In genomic region chr7:70376561-70377031, GRCh38 we compare ENCODE assay signal across 22 cellular contexts.
DNase-seq lines count a peak whose midpoint lies in the region; ATAC-seq, FAIRE-seq and TF ChIP-seq lines count a peak whose summit lies in the region.
"Had no signal": no experiment of that assay in that cellular context is flagged by ENCODE, and none has a peak within 500 bp of the region (broad histone marks: within the 10 kb centered on the region; RNA-seq: fewer than 3 reads in every experiment).

No MANE protein-coding gene starts in this region.

- TF ChIP-seq POLR2A in GM12891 (IDR thresholded peaks at IDR 0.05; ENCODE audit: low read depth, low read length), result no peak

- no peaks in the 10 kb centered on the region for H3K36me3 ChIP-seq in HEK293 (ENCODE audit: control insufficient read depth in 2 of 2, insufficient read depth in 1 of 2, low read length in 2 of 2)
- no peaks in the 10 kb centered on the region for H3K36me3 ChIP-seq in pancreas
- H3K36me3 ChIP-seq: cardiac muscle cell had no signal

- no peak overlapping the region for H3K4me3 ChIP-seq in HEK293 (ENCODE audit: low read depth, low read length)
- H3K4me3 ChIP-seq in pancreas, result no peak overlapping the region
- H3K4me3 ChIP-seq: cardiac muscle cell, GM23248 had no signal

- no peak for ATAC-seq in pancreas
- no peak for ATAC-seq in GM18861 (IDR thresholded peaks at IDR 0.05; ENCODE audit: unreplicated experiment)
- ATAC-seq: activated T-cell treated with anti-CD3 and anti-CD28 coated beads, Interleukin-2, amount 50 U/mL, for 72 hours; stimulated activated naive CD8-positive, alpha-beta T cell treated with anti-CD3 and anti-CD28 coated beads, Interleukin-15, Interleukin-2, amounts not matched to agents 100 U/mL and 50 U/mL, for 24 hours had no signal

- H3K4me1 ChIP-seq in HEK293 (ENCODE audit: control insufficient read depth, insufficient read depth, low read length), result peaks cover 2% of the 10 kb centered on the region; the same call in 1 of the 2 replicates
- no peaks in the 10 kb centered on the region for H3K4me1 ChIP-seq in pancreas

- H3K27ac ChIP-seq in HEK293 (ENCODE audit: extremely low read depth, low read depth, low read length), result no peak overlapping the region
- no peak overlapping the region for H3K27ac ChIP-seq in pancreas
- H3K27ac ChIP-seq: cardiac muscle cell, GM23248 had no signal

- FAIRE-seq in GM12891 (lab: Jason Lieb, UNC) (no peak), pancreas (lab: Jason Lieb, UNC) (no peak)
- FAIRE-seq: GM19239 had no signal

- H3K36me3 Mint-ChIP-seq in glutamatergic neuron (ENCODE audit: unreplicated experiment), result no peaks in the 10 kb centered on the region
- H3K36me3 Mint-ChIP-seq: activated naive CD4-positive, alpha-beta T cell treated with anti-CD3 and anti-CD28 coated beads, Interleukin-2, amount 10 ng/mL, durations not matched to agents 7 days and 5 days; CD14-positive monocyte had no signal

- DNase-seq in NCI-H1930 (lab: John Stamatoyannopoulos, UW) (peak; percentile 98 to 100), NCI-H82 treated with DMSO at 0.1 percent for 48 hours (lab: John Stamatoyannopoulos, UW; ENCODE audit: unreplicated experiment) (peak; percentile 7), glutamatergic neuron (peak; percentile 64), KG1 (lab: John Stamatoyannopoulos, UW) (no peak), GM12891 (ENCODE audit: insufficient read length, low spot score) (no peak), pancreas (no peak)
- DNase-seq: activated CD4-positive, alpha-beta T cell treated with anti-CD3 and anti-CD28 coated beads for 48 hours; activated naive CD4-positive, alpha-beta T cell treated with anti-CD3 and anti-CD28 coated beads, Interleukin-2, amount 10 ng/mL, durations not matched to agents 7 days and 5 days; activated T-cell treated with anti-CD3 and anti-CD28 coated beads, Interleukin-2, amount 50 U/mL, for 72 hours; DMS53; GF-D8; GM23248; NCI-H1694 treated with DMSO at 0.1 percent for 48 hours; NCI-H524 treated with DMSO at 0.1 percent for 48 hours; stimulated activated CD4-positive, alpha-beta T cell treated with anti-CD3 and anti-CD28 coated beads, Interleukin-4, amount 100 ng/mL, for 4 hours; stimulated activated naive CD8-positive, alpha-beta T cell treated with anti-CD3 and anti-CD28 coated beads, Interleukin-15, Interleukin-2, amounts not matched to agents 100 U/mL and 50 U/mL, for 24 hours; SW 1271 had no signal

- POLR2A ChIA-PET in HEK293 (lab: Yijun Ruan, JAX), result no interaction called here

- H3K27me3 ChIP-seq in pancreas, result no peaks in the 10 kb centered on the region
- H3K27me3 ChIP-seq: cardiac muscle cell had no signal

- CTCF ChIA-PET in HEK293 (lab: Yijun Ruan, JAX), result no interaction called here

- intact Hi-C loops in pancreas (cut with DNase I), result no loop called here

- H3K4me1 Mint-ChIP-seq in glutamatergic neuron (ENCODE audit: low read depth, unreplicated experiment), result peaks cover 60% of the 10 kb centered on the region
- H3K4me1 Mint-ChIP-seq: activated naive CD4-positive, alpha-beta T cell treated with anti-CD3 and anti-CD28 coated beads, Interleukin-2, amount 10 ng/mL, durations not matched to agents 7 days and 5 days; CD14-positive monocyte had no signal

- H3K27ac Mint-ChIP-seq in glutamatergic neuron (ENCODE audit: unreplicated experiment), result peak overlapping the region; percentile 94
- H3K27ac Mint-ChIP-seq: activated naive CD4-positive, alpha-beta T cell treated with anti-CD3 and anti-CD28 coated beads, Interleukin-2, amount 10 ng/mL, durations not matched to agents 7 days and 5 days; activated T-cell treated with anti-CD3 and anti-CD28 coated beads, Interleukin-2, amount 50 U/mL, for 72 hours; CD14-positive monocyte had no signal

- TF ChIP-seq CTCF in HEK293 (tag by site-specific recombination; IDR thresholded peaks at IDR 0.05) (no peak), glutamatergic neuron (IDR thresholded peaks at IDR 0.05; ENCODE audit: partially characterized antibody, unreplicated experiment) (no peak), pancreas (IDR thresholded peaks at IDR 0.05) (no peak)

- H3K9me3 ChIP-seq in HEK293 (ENCODE audit: control insufficient read depth, insufficient read depth, low read depth, low read length) (no peaks in the 10 kb centered on the region), pancreas (no peaks in the 10 kb centered on the region)

- H3K27me3 Mint-ChIP-seq in glutamatergic neuron (ENCODE audit: unreplicated experiment), result peaks cover 4% of the 10 kb centered on the region
- H3K27me3 Mint-ChIP-seq: activated naive CD4-positive, alpha-beta T cell treated with anti-CD3 and anti-CD28 coated beads, Interleukin-2, amount 10 ng/mL, durations not matched to agents 7 days and 5 days had no signal

- peak overlapping the region; percentile 39 for H3K4me3 Mint-ChIP-seq in glutamatergic neuron (ENCODE audit: unreplicated experiment)
- H3K4me3 Mint-ChIP-seq: activated naive CD4-positive, alpha-beta T cell treated with anti-CD3 and anti-CD28 coated beads, Interleukin-2, amount 10 ng/mL, durations not matched to agents 7 days and 5 days; activated T-cell treated with anti-CD3 and anti-CD28 coated beads, Interleukin-2, amount 50 U/mL, for 72 hours; CD14-positive monocyte had no signal

- peaks cover 13% of the 10 kb centered on the region for H3K9me3 Mint-ChIP-seq in glutamatergic neuron (ENCODE audit: unreplicated experiment)
- H3K9me3 Mint-ChIP-seq: activated naive CD4-positive, alpha-beta T cell treated with anti-CD3 and anti-CD28 coated beads, Interleukin-2, amount 10 ng/mL, durations not matched to agents 7 days and 5 days; activated T-cell treated with anti-CD3 and anti-CD28 coated beads, Interleukin-2, amount 50 U/mL, for 72 hours had no signal

- 63 to 79% methylated on average over 4 of the region's 4 CpGs for WGBS in pancreas, 2 donors

TF ChIP-seq in HEK293, 187 proteins besides CTCF, POLR2A, EP300 and RAD21 (continues in another document):
- no peak for TF ChIP-seq GLI4 (tag by site-specific recombination; IDR thresholded peaks at IDR 0.05)
- TF ChIP-seq BCL6B (tag by site-specific recombination; IDR thresholded peaks at IDR 0.05), result 0 out of 2 replicates have a peak, but pooled peaks have one; percentile 14
- TF ChIP-seq ZNF350 (tag by site-specific recombination; IDR thresholded peaks at IDR 0.05), result no peak
- TF ChIP-seq ZNF18 (tag by site-specific recombination; IDR thresholded peaks at IDR 0.05), result peak; percentile 94

TF ChIP-seq in GM12891, 5 proteins besides CTCF, POLR2A, EP300 and RAD21:
- no peak for TF ChIP-seq POLR2AphosphoS5 (IDR thresholded peaks at IDR 0.05; ENCODE audit: low read depth, low read length)
- TF ChIP-seq PAX5 (IDR thresholded peaks at IDR 0.05; ENCODE audit: insufficient read depth, low read length, severe bottlenecking), result no peak
- TF ChIP-seq SPI1 (IDR thresholded peaks at IDR 0.05; ENCODE audit: low read depth, low read length), result no peak
- TF ChIP-seq POU2F2 (IDR thresholded peaks at IDR 0.05; ENCODE audit: low read depth, low read length), result no peak
- TF ChIP-seq TAF1 (IDR thresholded peaks at IDR 0.05; ENCODE audit: low read depth, low read length), result no peak

Comparison
In these comparisons a context has a peak if more than half of its experiments do, and no peak if none do; other contexts are left out.
1. DNase-seq: peak in NCI-H1930 (2 of 2), NCI-H82 treated with DMSO at 0.1 percent for 48 hours (single experiment) and glutamatergic neuron (single experiment); none in KG1 (single experiment), GM12891 (single experiment) and pancreas (0 of 6).